In the genomic region with DNA sequence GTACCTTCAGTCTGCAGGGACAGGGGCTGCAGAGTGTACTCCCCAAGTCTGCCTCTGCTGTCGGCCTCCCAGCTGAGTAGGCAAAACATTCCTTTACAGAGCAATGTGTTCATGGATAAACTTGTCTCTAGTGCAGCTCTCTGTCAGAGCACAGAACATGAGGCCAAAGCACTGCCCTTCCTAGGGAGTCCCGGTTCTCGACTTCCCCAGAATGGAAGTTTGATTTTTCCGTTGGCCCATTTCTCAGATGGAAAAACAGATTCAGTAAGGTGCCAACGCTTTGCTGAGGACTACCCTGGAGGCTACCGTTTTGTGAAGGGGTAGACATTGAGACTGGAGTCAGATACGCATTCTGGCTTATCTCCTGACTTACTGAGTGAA, we compare ENCODE assay signal across 8 cellular contexts. TPM values are rescaled to one million over a fixed set of nuclear protein-coding genes. Genes with fewer than 3 reads are reported as not detected.
DNase-seq lines count a peak whose midpoint lies in the region; ATAC-seq and TF ChIP-seq lines count a peak whose summit lies in the region.

No MANE protein-coding gene starts in this region.

- H3K4me3 ChIP-seq in sigmoid colon = peak overlapping the region; percentile 72 to 91 (median 85)

- H3K27me3 ChIP-seq in sigmoid colon = no peaks in the 10 kb centered on the region

- no peaks in the 10 kb centered on the region for H3K36me3 Mint-ChIP-seq in T-cell

- no peak for TF ChIP-seq POLR2A in sigmoid colon (IDR thresholded peaks at IDR 0.05)

- peak; percentile 45 for ATAC-seq in GM18873 (IDR thresholded peaks at IDR 0.05; ENCODE audit: low FRiP score, unreplicated experiment)
- peak; percentile 16 for ATAC-seq in HG02870 (IDR thresholded peaks at IDR 0.05; ENCODE audit: unreplicated experiment)
- ATAC-seq in T-cell (replicated peaks in 1 of 4) = peak; percentile 35 to 50 (median 44)
- ATAC-seq in Right ventricle myocardium superior (ENCODE audit: poor library complexity) = peak; percentile 47

- H3K4me3 Mint-ChIP-seq in T-cell = peak overlapping the region; percentile 90 to 95 (median 94)

- H3K36me3 ChIP-seq in sigmoid colon = no peaks in the 10 kb centered on the region

- DNase-seq in T-cell = peak in 2 of 34 experiments; percentile 0 to 3
- DNase-seq in Right ventricle myocardium superior = no peak
- no peak for DNase-seq in sigmoid colon
- no peak for DNase-seq in GOT3 (lab: John Stamatoyannopoulos, UW)
- DNase-seq in COLO829 (ENCODE audit: low spot score) = no peak
- DNase-seq in NCI-H2227 treated with DMSO at 0.1 percent for 48 hours (lab: John Stamatoyannopoulos, UW) = no peak

- no peaks in the 10 kb centered on the region for H3K9me3 ChIP-seq in sigmoid colon

- peak overlapping the region; percentile 90 to 92 for H3K27ac Mint-ChIP-seq in T-cell

- POLR2A ChIA-PET in T-cell (lab: Charles Lee) = interaction anchor here in 1 of 2 donors (0.6 kb wide), 1 partner anchor 14 kb away, joined by 6 read pairs; no protein-coding TSS in a partner anchor

- H3K27ac ChIP-seq in sigmoid colon = peak overlapping the region; percentile 75 to 86 (median 86)

- TF ChIP-seq CTCF in sigmoid colon (IDR thresholded peaks at IDR 0.05) = no peak

- 4 to 18% methylated on average over 7 of the region's 7 CpGs for WGBS in sigmoid colon, 2 donors

- CTCF ChIA-PET in T-cell (lab: Charles Lee) = interaction anchor here in 1 of 2 donors (0.6 to 1.0 kb wide), 4 partner anchors 10 to 370 kb away, joined by 3 to 8 read pairs (median 3); no protein-coding TSS in a partner anchor

- H3K4me1 Mint-ChIP-seq in T-cell = peaks cover 55 to 62% (median 60%) of the 10 kb centered on the region in 3 donors

- no peak for TF ChIP-seq EP300 in sigmoid colon (IDR thresholded peaks at IDR 0.05)

- no peaks in the 10 kb centered on the region for H3K27me3 Mint-ChIP-seq in T-cell

- peaks cover 0 to 42% (median 32%) of the 10 kb centered on the region in 4 donors for H3K4me1 ChIP-seq in sigmoid colon

- H3K9me3 Mint-ChIP-seq in T-cell = no peaks in the 10 kb centered on the region

- intact Hi-C loops in Right ventricle myocardium superior (cut with DNase I) (no loop called here), sigmoid colon (cut with DNase I) (no loop called here)

RNA-seq across cellular contexts. Expression of gene TRIM32, which starts 0.4 kb away (rescaled TPM):
- 10 to 100 TPM in 4 of 5 donors, 1 to 10 TPM in 1; 7.7 to 23.4 (median 19.8) TPM for total RNA-seq in T-cell
- 15.2 TPM for total RNA-seq in Right ventricle myocardium superior
- 10 to 100 TPM; 11.9 to 16.1 (median 15.7) TPM for total RNA-seq in sigmoid colon
- 1 to 10 TPM; 2.8 to 5.5 (median 3.6) TPM for polyA plus RNA-seq in sigmoid colon
